27 cellular contexts compared by ENCODE assay signal in the genomic region with DNA sequence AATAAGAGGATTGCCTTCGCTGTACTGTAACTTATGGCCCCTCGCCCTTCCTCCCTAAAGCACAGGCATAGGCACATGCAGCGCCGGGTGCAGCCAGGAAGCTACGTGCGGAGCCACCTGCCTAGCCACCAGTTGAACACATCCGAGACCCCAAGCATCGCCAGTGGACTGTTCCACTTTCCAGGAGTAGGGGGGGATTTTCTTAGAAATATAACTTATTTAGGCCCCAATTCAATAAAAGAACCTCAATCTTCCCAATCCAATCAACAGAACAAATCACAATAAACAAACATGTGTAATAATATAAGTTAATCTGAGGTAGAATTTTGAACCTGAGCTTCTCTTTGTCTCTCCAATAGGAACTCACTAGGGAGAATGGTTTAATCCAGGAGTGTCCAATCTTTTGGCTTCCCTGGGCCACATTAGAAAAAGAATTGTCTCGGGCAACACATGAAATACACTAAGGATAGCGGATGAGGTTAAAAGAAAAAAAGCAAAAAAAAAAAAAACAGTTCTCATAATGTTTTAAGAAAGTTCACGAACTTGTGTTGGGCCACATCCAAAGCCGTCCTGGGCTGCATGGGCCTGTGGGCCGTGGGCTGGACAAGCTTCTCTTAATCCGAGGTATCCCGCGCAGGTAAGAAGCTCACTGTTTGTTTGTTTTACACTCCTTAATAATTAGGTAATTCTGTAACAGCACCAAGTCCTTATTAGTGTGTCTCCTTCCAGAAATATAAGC.
"Had no signal": no experiment of that assay in that cellular context is flagged by ENCODE, and none has a peak within 500 bp of the region (broad histone marks: within the 10 kb centered on the region; RNA-seq: fewer than 3 reads in every experiment).

No MANE protein-coding gene starts in this region.

- H3K27ac ChIP-seq: adrenal gland, ascending aorta, brain microvascular endothelial cell, esophagus squamous epithelium, gastrocnemius medialis, left lung, prostate gland, thyroid gland, upper lobe of right lung had no signal

- H3K4me1 ChIP-seq: adrenal gland, ascending aorta, esophagus squamous epithelium, gastrocnemius medialis, left lung, prostate gland, spleen, thyroid gland, upper lobe of right lung had no signal

- H3K27me3 ChIP-seq: adrenal gland, ascending aorta, brain microvascular endothelial cell, esophagus squamous epithelium, gastrocnemius medialis, left lung, spleen, thyroid gland, upper lobe of right lung had no signal

- H3K4me1 Mint-ChIP-seq: activated CD8-positive, alpha-beta memory T cell treated with anti-CD3 and anti-CD28 coated beads, Interleukin-2, amount 10 ng/mL, durations not matched to agents 7 days and 5 days; immature natural killer cell; mesothelial cell of epicardium had no signal

- H3K27ac Mint-ChIP-seq: activated CD4-positive, alpha-beta T cell treated with anti-CD3 and anti-CD28 coated beads, Interleukin-2, amount 10 ng/mL, durations not matched to agents 24 days and 14 days; activated CD8-positive, alpha-beta memory T cell treated with anti-CD3 and anti-CD28 coated beads, Interleukin-2, amount 10 ng/mL, durations not matched to agents 7 days and 5 days; activated CD8-positive, alpha-beta T cell treated with anti-CD3 and anti-CD28 coated beads for 36 hours; activated naive CD8-positive, alpha-beta T cell; effector memory CD8-positive, alpha-beta T cell; immature natural killer cell; mesothelial cell of epicardium; naive thymus-derived CD8-positive, alpha-beta T cell had no signal

- ATAC-seq: activated CD4-positive, CD25-positive, alpha-beta regulatory T cell treated with anti-CD3 and anti-CD28 coated beads, Interleukin-2, amount 50 U/mL, for 24 hours; activated CD8-positive, alpha-beta memory T cell treated with anti-CD3 and anti-CD28 coated beads, Interleukin-2, amount 10 ng/mL, durations not matched to agents 7 days and 5 days; activated CD8-positive, alpha-beta T cell treated with anti-CD3 and anti-CD28 coated beads for 36 hours; effector memory CD8-positive, alpha-beta T cell; gastrocnemius medialis; left lung; naive thymus-derived CD8-positive, alpha-beta T cell; upper lobe of right lung had no signal

- DNase-seq: activated CD4-positive, alpha-beta T cell treated with anti-CD3 and anti-CD28 coated beads, Interleukin-2, amount 10 ng/mL, durations not matched to agents 24 days and 14 days; activated CD8-positive, alpha-beta memory T cell treated with anti-CD3 and anti-CD28 coated beads, Interleukin-2, amount 10 ng/mL, durations not matched to agents 7 days and 5 days; activated CD8-positive, alpha-beta T cell treated with anti-CD3 and anti-CD28 coated beads for 36 hours; activated T-cell treated with anti-CD3 and anti-CD28 coated beads for 4 hours; brain microvascular endothelial cell; caudate nucleus; dermis blood vessel endothelial cell; effector memory CD8-positive, alpha-beta T cell; esophagus squamous epithelium; gastrocnemius medialis; head of caudate nucleus; hypothalamus; immature natural killer cell; kidney glomerular epithelial cell; naive thymus-derived CD8-positive, alpha-beta T cell; spleen; stimulated activated CD4-positive, alpha-beta T cell treated with anti-CD3 and anti-CD28 coated beads, Interleukin-4, amount 100 ng/mL, for 1 hour; stimulated activated naive CD4-positive, alpha-beta T cell treated with Interleukin-2 at 50 U/mL for 16 hours; thyroid gland; upper lobe of right lung had no signal

- H3K36me3 ChIP-seq: adrenal gland, ascending aorta, brain microvascular endothelial cell, esophagus squamous epithelium, gastrocnemius medialis, left lung, prostate gland, spleen, thyroid gland, upper lobe of right lung had no signal

- H3K9me3 Mint-ChIP-seq: effector memory CD8-positive, alpha-beta T cell had no signal

- H3K4me3 ChIP-seq: adrenal gland, ascending aorta, esophagus squamous epithelium, gastrocnemius medialis, left lung, prostate gland, spleen, thyroid gland, upper lobe of right lung had no signal

- H3K9me3 ChIP-seq: ascending aorta, gastrocnemius medialis, prostate gland, thyroid gland, upper lobe of right lung had no signal

- H3K36me3 Mint-ChIP-seq: activated CD8-positive, alpha-beta memory T cell treated with anti-CD3 and anti-CD28 coated beads, Interleukin-2, amount 10 ng/mL, durations not matched to agents 7 days and 5 days; immature natural killer cell; mesothelial cell of epicardium had no signal

- H3K4me3 Mint-ChIP-seq: activated CD4-positive, alpha-beta T cell treated with anti-CD3 and anti-CD28 coated beads, Interleukin-2, amount 10 ng/mL, durations not matched to agents 24 days and 14 days; activated CD8-positive, alpha-beta memory T cell treated with anti-CD3 and anti-CD28 coated beads, Interleukin-2, amount 10 ng/mL, durations not matched to agents 7 days and 5 days; activated CD8-positive, alpha-beta T cell treated with anti-CD3 and anti-CD28 coated beads for 36 hours; activated naive CD8-positive, alpha-beta T cell; effector memory CD8-positive, alpha-beta T cell; immature natural killer cell; mesothelial cell of epicardium; naive thymus-derived CD8-positive, alpha-beta T cell had no signal
